Comparison of ENCODE assay signal across 1 cellular context in genomic region chr9:21404146-21404545, GRCh38.
TF ChIP-seq lines count a peak whose summit lies in the region.

No MANE protein-coding gene starts in this region.

TF ChIP-seq in HepG2, 621 proteins besides CTCF, POLR2A, EP300 and RAD21:
- TF ChIP-seq, protein P1, sequence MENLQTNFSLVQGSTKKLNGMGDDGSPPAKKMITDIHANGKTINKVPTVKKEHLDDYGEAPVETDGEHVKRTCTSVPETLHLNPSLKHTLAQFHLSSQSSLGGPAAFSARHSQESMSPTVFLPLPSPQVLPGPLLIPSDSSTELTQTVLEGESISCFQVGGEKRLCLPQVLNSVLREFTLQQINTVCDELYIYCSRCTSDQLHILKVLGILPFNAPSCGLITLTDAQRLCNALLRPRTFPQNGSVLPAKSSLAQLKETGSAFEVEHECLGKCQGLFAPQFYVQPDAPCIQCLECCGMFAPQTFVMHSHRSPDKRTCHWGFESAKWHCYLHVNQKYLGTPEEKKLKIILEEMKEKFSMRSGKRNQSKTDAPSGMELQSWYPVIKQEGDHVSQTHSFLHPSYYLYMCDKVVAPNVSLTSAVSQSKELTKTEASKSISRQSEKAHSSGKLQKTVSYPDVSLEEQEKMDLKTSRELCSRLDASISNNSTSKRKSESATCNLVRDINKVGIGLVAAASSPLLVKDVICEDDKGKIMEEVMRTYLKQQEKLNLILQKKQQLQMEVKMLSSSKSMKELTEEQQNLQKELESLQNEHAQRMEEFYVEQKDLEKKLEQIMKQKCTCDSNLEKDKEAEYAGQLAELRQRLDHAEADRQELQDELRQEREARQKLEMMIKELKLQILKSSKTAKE (CRISPR knock-in tag; IDR thresholded peaks at IDR 0.05; ENCODE audit: borderline replicate concordance) = no peak
- TF ChIP-seq MAX (IDR thresholded peaks at IDR 0.05) (no peak), ZUFSP (CRISPR knock-in tag; IDR thresholded peaks at IDR 0.05; ENCODE audit: borderline replicate concordance) (no peak), CENPT (CRISPR knock-in tag; IDR thresholded peaks at IDR 0.05; ENCODE audit: low read depth) (no peak), FOXP4 (CRISPR knock-in tag; IDR thresholded peaks at IDR 0.05) (no peak), ZNF280D (CRISPR knock-in tag; IDR thresholded peaks at IDR 0.05) (no peak), ZNF569 (CRISPR knock-in tag; IDR thresholded peaks at IDR 0.05; ENCODE audit: borderline replicate concordance) (no peak), FOXM1 (CRISPR knock-in tag; IDR thresholded peaks at IDR 0.05) (no peak), NFIB (CRISPR knock-in tag; IDR thresholded peaks at IDR 0.05; ENCODE audit: borderline replicate concordance) (no peak), SATB2 (CRISPR knock-in tag; IDR thresholded peaks at IDR 0.05) (no peak), ZSCAN29 (CRISPR knock-in tag; conservative IDR thresholded peaks at IDR 0.05) (no peak)
- TF ChIP-seq, protein P2, sequence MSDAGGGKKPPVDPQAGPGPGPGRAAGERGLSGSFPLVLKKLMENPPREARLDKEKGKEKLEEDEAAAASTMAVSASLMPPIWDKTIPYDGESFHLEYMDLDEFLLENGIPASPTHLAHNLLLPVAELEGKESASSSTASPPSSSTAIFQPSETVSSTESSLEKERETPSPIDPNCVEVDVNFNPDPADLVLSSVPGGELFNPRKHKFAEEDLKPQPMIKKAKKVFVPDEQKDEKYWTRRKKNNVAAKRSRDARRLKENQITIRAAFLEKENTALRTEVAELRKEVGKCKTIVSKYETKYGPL (CRISPR knock-in tag; IDR thresholded peaks at IDR 0.05) = no peak
- TF ChIP-seq, protein P3, sequence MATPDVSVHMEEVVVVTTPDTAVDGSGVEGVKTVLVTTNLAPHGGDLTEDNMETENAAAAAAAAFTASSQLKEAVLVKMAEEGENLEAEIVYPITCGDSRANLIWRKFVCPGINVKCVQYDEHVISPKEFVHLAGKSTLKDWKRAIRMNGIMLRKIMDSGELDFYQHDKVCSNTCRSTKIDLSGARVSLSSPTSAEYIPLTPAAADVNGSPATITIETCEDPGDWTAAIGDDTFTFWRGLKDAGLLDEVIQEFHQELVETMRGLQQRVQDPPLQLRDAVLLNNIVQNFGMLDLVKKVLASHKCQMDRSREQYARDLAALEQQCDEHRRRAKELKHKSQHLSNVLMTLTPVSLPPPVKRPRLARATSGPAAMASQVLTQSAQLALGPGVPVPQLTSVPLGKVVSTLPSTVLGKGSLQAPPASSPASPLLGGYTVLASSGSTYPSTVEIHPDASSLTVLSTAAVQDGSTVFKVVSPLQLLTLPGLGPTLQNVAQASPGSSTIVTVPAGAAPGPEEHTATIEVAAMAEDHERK (CRISPR knock-in tag; IDR thresholded peaks at IDR 0.05; ENCODE audit: low read depth) = no peak
- TF ChIP-seq, protein P4, sequence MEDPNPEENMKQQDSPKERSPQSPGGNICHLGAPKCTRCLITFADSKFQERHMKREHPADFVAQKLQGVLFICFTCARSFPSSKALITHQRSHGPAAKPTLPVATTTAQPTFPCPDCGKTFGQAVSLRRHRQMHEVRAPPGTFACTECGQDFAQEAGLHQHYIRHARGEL (CRISPR knock-in tag; IDR thresholded peaks at IDR 0.05) = no peak
